In the genomic region with DNA sequence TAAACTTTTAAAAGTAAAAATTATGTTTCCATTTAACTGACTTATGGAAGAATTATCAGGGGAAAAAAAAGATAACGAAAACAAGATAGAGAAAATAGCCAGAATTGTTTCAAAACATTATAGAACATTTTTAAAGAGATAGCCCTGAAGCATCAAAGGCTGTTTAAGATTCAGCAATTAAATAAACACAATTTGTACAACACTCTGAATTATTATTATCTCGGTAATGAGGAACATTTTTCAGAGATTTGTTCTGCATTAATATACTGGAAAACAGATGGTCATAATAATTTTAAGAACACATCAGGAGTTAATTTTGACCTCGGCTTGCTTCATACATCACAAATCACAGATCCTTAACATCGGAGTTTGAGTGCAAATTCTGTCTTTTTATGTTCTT, we compare ENCODE assay signal across 8 cellular contexts.
"Had no signal": no experiment of that assay in that cellular context is flagged by ENCODE, and none has a peak within 500 bp of the region (broad histone marks: within the 10 kb centered on the region; RNA-seq: fewer than 3 reads in every experiment).

No MANE protein-coding gene starts in this region.

- H3K4me2 ChIP-seq: GM23338 had no signal

- ATAC-seq: GM23338, K562 had no signal

- DNase-seq: H9, HCEC 1CT, IMR-90 had no signal

- FAIRE-seq: H1, H54, K562 had no signal

- H2AFZ ChIP-seq: GM23338 had no signal

- H3K4me3 ChIP-seq: GM23338, K562 had no signal

- H3K27ac ChIP-seq: HL-60 had no signal
